Comparison of ENCODE assay signal across 14 cellular contexts in genomic region chr16:20546278-20546853, GRCh38. TPM values are rescaled to one million over a fixed set of nuclear protein-coding genes. Genes with fewer than 3 reads are reported as not detected.
"Had no signal": no experiment of that assay in that cellular context is flagged by ENCODE, and none has a peak within 500 bp of the region (broad histone marks: within the 10 kb centered on the region; RNA-seq: fewer than 3 reads in every experiment).

No MANE protein-coding gene starts in this region.

RNA-seq across cellular contexts. Expression of gene ACSM2B, which starts 29.8 kb away (rescaled TPM):
- total RNA-seq: activated B cell treated with CpG ODN at 0.5 μM for 24 hours; activated CD4-positive, alpha-beta memory T cell treated with anti-CD3 and anti-CD28 coated beads for 36 hours; activated CD4-positive, alpha-beta T cell treated with anti-CD3 and anti-CD28 coated beads, Interleukin-2, amount 10 ng/mL, durations not matched to agents 24 days and 14 days; activated CD8-positive, alpha-beta memory T cell treated with anti-CD3 and anti-CD28 coated beads for 36 hours; activated CD8-positive, alpha-beta T cell treated with anti-CD3 and anti-CD28 coated beads for 36 hours; activated naive CD4-positive, alpha-beta T cell treated with anti-CD3 and anti-CD28 coated beads for 36 hours; activated naive CD4-positive, alpha-beta T cell treated with anti-CD3 and anti-CD28 coated beads, Interleukin-2, amount 50 U/mL, for 72 hours; activated naive CD8-positive, alpha-beta T cell treated with anti-CD3 and anti-CD28 coated beads for 36 hours; activated T-helper 1 cell treated with anti-CD3 and anti-CD28 coated beads, Interleukin-12 subunit alpha, Interleukin-12 subunit beta, Interleukin-2, Interleukin-4 antibody, amounts not matched to agents 30 ng/mL and 10 ng/mL and 1 ng/mL, durations not matched to agents 14 hours and 24 hours and 36 hours; activated T-helper 17 cell treated with anti-CD3 and anti-CD28 coated beads, Interleukin-2, amount 50 U/mL, for 72 hours; aorta; astrocyte; breast epithelium; cardiac septum had no signal
- polyA plus RNA-seq: aorta had no signal
